In the genomic region with DNA sequence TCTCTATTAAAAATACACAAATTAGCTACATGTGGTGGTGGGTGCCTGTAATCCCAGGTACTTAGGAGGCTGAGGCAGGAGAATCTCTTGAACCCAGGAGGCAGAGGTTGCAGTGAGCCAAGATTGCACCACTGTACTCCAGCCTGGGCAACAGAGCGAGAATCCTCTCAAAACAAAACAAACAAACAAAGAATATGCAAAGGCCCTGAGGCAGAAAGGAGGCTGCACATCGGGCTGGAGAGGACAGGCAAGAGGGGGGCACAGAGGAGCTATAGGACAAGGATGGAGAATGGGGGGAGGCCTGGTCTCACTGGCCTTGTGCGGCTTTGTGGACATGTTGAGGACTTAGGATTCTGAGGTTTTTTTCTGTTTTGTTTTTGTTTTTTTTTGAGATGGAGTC, we compare ENCODE assay signal across 8 cellular contexts.
"Had no signal": no experiment of that assay in that cellular context is flagged by ENCODE, and none has a peak within 500 bp of the region (broad histone marks: within the 10 kb centered on the region; RNA-seq: fewer than 3 reads in every experiment).

No MANE protein-coding gene starts in this region.

- H3K4me3 ChIP-seq: GM12878 had no signal

- FAIRE-seq: G401.6, GM12878, GM12891, GM12892, GM18507, GM19239 had no signal

- ATAC-seq: GM12878 had no signal

- DNase-seq: GDM1, GF-D8 had no signal
